Comparison of ENCODE assay signal across 18 cellular contexts in the genomic region with DNA sequence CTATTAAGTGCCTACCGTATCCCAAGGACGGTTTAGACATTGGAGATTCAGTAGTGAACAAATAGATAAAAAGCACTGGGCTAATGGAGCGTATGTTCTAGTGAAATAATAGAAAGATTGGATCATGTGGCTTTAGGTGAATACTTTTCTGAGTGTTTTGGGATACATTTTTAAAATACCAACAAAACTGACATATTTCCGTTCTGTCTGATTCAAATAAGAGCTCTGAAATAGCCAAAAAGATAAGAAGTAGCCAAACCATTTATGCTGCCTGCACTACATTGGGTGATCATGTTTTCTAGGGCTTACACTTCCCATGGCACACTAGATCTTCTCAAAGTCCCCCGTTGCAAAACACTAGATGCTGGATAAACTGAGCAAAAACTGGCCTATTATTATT. TPM values are rescaled to one million over a fixed set of nuclear protein-coding genes. Genes with fewer than 3 reads are reported as not detected.
"Had no signal": no experiment of that assay in that cellular context is flagged by ENCODE, and none has a peak within 500 bp of the region (broad histone marks: within the 10 kb centered on the region; RNA-seq: fewer than 3 reads in every experiment).

No MANE protein-coding gene starts in this region.

- H3K27ac Mint-ChIP-seq: activated T-helper 2 cell treated with anti-CD3 and anti-CD28 coated beads, Interferon-gamma antibody, Interleukin-2, Interleukin-4, amounts not matched to agents 10 μg/mL and 5 μg/mL and 100 μg/mL, durations not matched to agents 14 hours and 24 hours and 36 hours; effector memory CD8-positive, alpha-beta T cell; naive thymus-derived CD4-positive, alpha-beta T cell had no signal

- ATAC-seq: effector memory CD8-positive, alpha-beta T cell; gastrocnemius medialis; left lung; mucosa of descending colon; naive thymus-derived CD4-positive, alpha-beta T cell; stimulated activated naive CD8-positive, alpha-beta T cell treated with anti-CD3 and anti-CD28 coated beads, Interleukin-15, amount 100 ng/mL, for 72 hours had no signal

- H3K9me3 ChIP-seq: gastrocnemius medialis, left lung, mucosa of descending colon, neutrophil, testis had no signal

- H3K36me3 ChIP-seq: gastrocnemius medialis, left lung, neutrophil had no signal

- H3K9me3 Mint-ChIP-seq: activated T-helper 2 cell treated with anti-CD3 and anti-CD28 coated beads, Interferon-gamma antibody, Interleukin-2, Interleukin-4, amounts not matched to agents 10 μg/mL and 5 μg/mL and 100 μg/mL, durations not matched to agents 14 hours and 24 hours and 36 hours; effector memory CD8-positive, alpha-beta T cell; naive thymus-derived CD4-positive, alpha-beta T cell; stimulated activated naive CD8-positive, alpha-beta T cell treated with anti-CD3 and anti-CD28 coated beads, Interleukin-15, amount 100 ng/mL, for 72 hours had no signal

- H3K4me3 ChIP-seq: gastrocnemius medialis, left lung, mucosa of descending colon, testis had no signal

- H3K4me1 Mint-ChIP-seq: stimulated activated naive CD8-positive, alpha-beta T cell treated with anti-CD3 and anti-CD28 coated beads, Interleukin-15, amount 100 ng/mL, for 72 hours had no signal

- DNase-seq: activated CD4-positive, alpha-beta T cell treated with anti-CD3 and anti-CD28 coated beads for 1 hour; activated CD4-positive, alpha-beta T cell treated with anti-CD3 and anti-CD28 coated beads, Interleukin-2, amount 50 U/mL, for 48 hours; activated naive CD4-positive, alpha-beta T cell treated with anti-CD3 and anti-CD28 coated beads, Interleukin-2, amount 50 U/mL, for 16 hours; activated T-cell treated with anti-CD3 and anti-CD28 coated beads, Interleukin-2, amount 50 U/mL, for 1 hour; dermis blood vessel endothelial cell; effector memory CD8-positive, alpha-beta T cell; gastrocnemius medialis; islet precursor cell; left lung; mucosa of descending colon; naive thymus-derived CD4-positive, alpha-beta T cell; posterior cingulate gyrus; stimulated activated CD4-positive, alpha-beta T cell treated with anti-CD3 and anti-CD28 coated beads, Interleukin-1b, Interleukin-23, amount 100 ng/mL, for 48 hours; stimulated activated naive CD8-positive, alpha-beta T cell treated with anti-CD3 and anti-CD28 coated beads, Interleukin-15, amount 100 ng/mL, for 72 hours; testis had no signal

- H3K36me3 Mint-ChIP-seq: naive thymus-derived CD4-positive, alpha-beta T cell had no signal

- H3K4me3 Mint-ChIP-seq: effector memory CD8-positive, alpha-beta T cell; naive thymus-derived CD4-positive, alpha-beta T cell; stimulated activated naive CD8-positive, alpha-beta T cell treated with anti-CD3 and anti-CD28 coated beads, Interleukin-15, amount 100 ng/mL, for 72 hours had no signal

- H3K27me3 ChIP-seq: gastrocnemius medialis, left lung, neutrophil, testis had no signal

- H3K27ac ChIP-seq: epithelial cell of prostate, gastrocnemius medialis, left lung, neutrophil had no signal

RNA-seq across cellular contexts. Expression of a gene that starts 14.2 kb away (rescaled TPM):
- total RNA-seq: activated T-helper 2 cell treated with anti-CD3 and anti-CD28 coated beads, Interferon-gamma antibody, Interleukin-2, Interleukin-4, amounts not matched to agents 10 μg/mL and 5 μg/mL and 100 μg/mL, durations not matched to agents 14 hours and 24 hours and 36 hours had no signal
